14 cellular contexts compared by ENCODE assay signal in genomic region chr15:89794627-89795241, GRCh38. TPM values are rescaled to one million over a fixed set of nuclear protein-coding genes. Genes with fewer than 3 reads are reported as not detected.
DNase-seq lines count a peak whose midpoint lies in the region; ATAC-seq and TF ChIP-seq lines count a peak whose summit lies in the region.
"Had no signal": no experiment of that assay in that cellular context is flagged by ENCODE, and none has a peak within 500 bp of the region (broad histone marks: within the 10 kb centered on the region; RNA-seq: fewer than 3 reads in every experiment).

No MANE protein-coding gene starts in this region.

- H3K4me1 ChIP-seq in fibroblast of lung (ENCODE audit: control insufficient read depth, extremely low read depth, insufficient read depth, low read length) (no peaks in the 10 kb centered on the region), neutrophil (ENCODE audit: control insufficient read depth in 1 of 2, insufficient read depth in 1 of 2, low read depth in 1 of 2, low read length in 1 of 2) (no peaks in the 10 kb centered on the region)

- no peak overlapping the region for H3K4me3 ChIP-seq in fibroblast of lung (replicated peaks in 1 of 4; ENCODE audit: control extremely low read depth in 1 of 4, insufficient read depth in 1 of 4, low read depth in 3 of 4, low read length in 4 of 4)
- H3K4me3 ChIP-seq in neutrophil (ENCODE audit: low read depth in 1 of 2, low read length in 1 of 2), result no peak overlapping the region
- no peak overlapping the region for H3K4me3 ChIP-seq in H7 (ENCODE audit: insufficient read depth, low read depth, low read length)

- no peaks in the 10 kb centered on the region for H3K79me2 ChIP-seq in fibroblast of lung (ENCODE audit: control insufficient read depth, insufficient read depth, low read length)

- H3K27ac ChIP-seq in fibroblast of lung (ENCODE audit: insufficient read depth, low read length) (no peak overlapping the region), neutrophil (peak overlapping the region; percentile 18)

- peaks cover 44% of the 10 kb centered on the region for H3K36me3 ChIP-seq in fibroblast of lung (ENCODE audit: control insufficient read depth, insufficient read depth, low read length)
- peaks cover 100% of the 10 kb centered on the region for H3K36me3 ChIP-seq in neutrophil
- H3K36me3 ChIP-seq in H7 (replicated peaks; ENCODE audit: control insufficient read depth, insufficient read depth, low read length), result no peaks in the 10 kb centered on the region

- no peaks in the 10 kb centered on the region for H4K20me1 ChIP-seq in fibroblast of lung (ENCODE audit: control insufficient read depth, extremely low read depth, insufficient read depth, low read length)

- TF ChIP-seq CTCF in fibroblast of lung (conservative IDR thresholded peaks at IDR 0.05 in 1 of 2, IDR thresholded peaks at IDR 0.05 in 1 of 2; ENCODE audit: low read depth in 1 of 2, low read length in 2 of 2), result no peak
- TF ChIP-seq CTCF in neutrophil (IDR thresholded peaks at IDR 0.05), result no peak

- no peak for ATAC-seq in GM18868 (IDR thresholded peaks at IDR 0.05; ENCODE audit: unreplicated experiment)
- ATAC-seq: activated T-helper 17 cell treated with anti-CD3 and anti-CD28 coated beads, Interleukin-2, amount 50 U/mL, for 72 hours had no signal

- no peaks in the 10 kb centered on the region for H3K27me3 ChIP-seq in fibroblast of lung (ENCODE audit: control insufficient read depth, insufficient read depth, low read length)
- H3K27me3 ChIP-seq in neutrophil, result no peaks in the 10 kb centered on the region
- no peaks in the 10 kb centered on the region for H3K27me3 ChIP-seq in H7 (ENCODE audit: control insufficient read depth, insufficient read depth, low read length)

- no peak overlapping the region for H3K9ac ChIP-seq in fibroblast of lung (ENCODE audit: insufficient read depth, low read length)

- no peak overlapping the region for H2AFZ ChIP-seq in fibroblast of lung (ENCODE audit: low read length)

- H3K4me2 ChIP-seq in fibroblast of lung (ENCODE audit: extremely low read depth, insufficient read depth, low read length), result no peak overlapping the region

- H3K9me3 ChIP-seq in fibroblast of lung (ENCODE audit: control insufficient read depth, insufficient read depth, low read depth, low read length) (no peaks in the 10 kb centered on the region), neutrophil (no peaks in the 10 kb centered on the region)

- peak; percentile 47 for DNase-seq in Daoy (ENCODE audit: low read depth)
- peak; percentile 63 for DNase-seq in RPMI7951 (ENCODE audit: low read depth)
- peak; percentile 56 to 81 for DNase-seq in fibroblast of lung (ENCODE audit: low read depth in 2 of 2)
- no peak for DNase-seq in H7
- no peak for DNase-seq in kidney glomerular epithelial cell (lab: John Stamatoyannopoulos, UW)
- no peak for DNase-seq in cerebellum (ENCODE audit: low spot score)
- DNase-seq: head of caudate nucleus, midbrain, MM.1S, NCI-H82 had no signal

RNA-seq across cellular contexts. Expression of gene MESP2, which starts 18.6 kb away (rescaled TPM):
- total RNA-seq in Daoy (2014; rRNA removed; shearing (Covaris generic)), result 0.29 and 0.54 TPM in 2 replicates
- 1.8 and 2.6 TPM in 2 replicates for total RNA-seq in RPMI7951 (2014; rRNA removed; shearing (Covaris generic))
- total RNA-seq in fibroblast of lung, result 0.77 and 0.99 TPM in 2 replicates
- polyA plus RNA-seq in fibroblast of lung, result 0.24 TPM in 1 of 2 replicates, not detected in the other
- 0.16 and 0.33 TPM in 2 replicates for polyA plus RNA-seq in fibroblast of lung (2012)
- polyA minus RNA-seq in fibroblast of lung (ENCODE audit: low replicate concordance), result not detected in 2 replicates
- total RNA-seq in H7 (2014; rRNA removed; shearing (Covaris generic)), result 2.0 TPM in 2 replicates
- total RNA-seq in cerebellum, result 0.27 TPM
- total RNA-seq: ureter had no signal

RNA-seq across cellular contexts. Expression of gene ANPEP, which starts 19.9 kb away (rescaled TPM):
- 24.3 and 31.5 TPM in 2 replicates for total RNA-seq in Daoy (2014; rRNA removed; shearing (Covaris generic))
- total RNA-seq in RPMI7951 (2014; rRNA removed; shearing (Covaris generic)), result 73.1 and 86.4 TPM in 2 replicates
- total RNA-seq in fibroblast of lung, result 21.6 and 70.8 TPM in 2 replicates
- 72.8 and 116 TPM in 2 replicates for polyA plus RNA-seq in fibroblast of lung
- 144 and 173 TPM in 2 replicates for polyA plus RNA-seq in fibroblast of lung (2012)
- polyA minus RNA-seq in fibroblast of lung (ENCODE audit: low replicate concordance), result 363 and 403 TPM in 2 replicates
- 3.3 and 6.7 TPM in 2 replicates for total RNA-seq in H7 (2014; rRNA removed; shearing (Covaris generic))
- total RNA-seq in cerebellum, result 2.3 TPM

RNA-seq across cellular contexts. Expression of gene MESP1, which starts 43.7 kb away (rescaled TPM):
- 1.2 and 1.5 TPM in 2 replicates for total RNA-seq in Daoy (2014; rRNA removed; shearing (Covaris generic))
- 1.6 and 2.5 TPM in 2 replicates for total RNA-seq in RPMI7951 (2014; rRNA removed; shearing (Covaris generic))
- total RNA-seq in fibroblast of lung (0.26 and 1.3 TPM in 2 replicates), cerebellum (2.1 TPM)
- 0.06 TPM in 1 of 2 replicates, not detected in the other for polyA plus RNA-seq in fibroblast of lung
- polyA plus RNA-seq in fibroblast of lung (2012), result 0.13 and 0.80 TPM in 2 replicates
- not detected in 2 replicates for polyA minus RNA-seq in fibroblast of lung (ENCODE audit: low replicate concordance)
- 1.6 and 2.6 TPM in 2 replicates for total RNA-seq in H7 (2014; rRNA removed; shearing (Covaris generic))

Comparison
In these comparisons a context has a peak if more than half of its experiments do, and no peak if none do; other contexts are left out.
1. DNase-seq: peak in Daoy (single experiment), RPMI7951 (single experiment) and fibroblast of lung (2 of 2); none in H7 (single experiment), kidney glomerular epithelial cell (single experiment) and cerebellum (single experiment).